1 cellular context compared by ENCODE assay signal in the genomic region with DNA sequence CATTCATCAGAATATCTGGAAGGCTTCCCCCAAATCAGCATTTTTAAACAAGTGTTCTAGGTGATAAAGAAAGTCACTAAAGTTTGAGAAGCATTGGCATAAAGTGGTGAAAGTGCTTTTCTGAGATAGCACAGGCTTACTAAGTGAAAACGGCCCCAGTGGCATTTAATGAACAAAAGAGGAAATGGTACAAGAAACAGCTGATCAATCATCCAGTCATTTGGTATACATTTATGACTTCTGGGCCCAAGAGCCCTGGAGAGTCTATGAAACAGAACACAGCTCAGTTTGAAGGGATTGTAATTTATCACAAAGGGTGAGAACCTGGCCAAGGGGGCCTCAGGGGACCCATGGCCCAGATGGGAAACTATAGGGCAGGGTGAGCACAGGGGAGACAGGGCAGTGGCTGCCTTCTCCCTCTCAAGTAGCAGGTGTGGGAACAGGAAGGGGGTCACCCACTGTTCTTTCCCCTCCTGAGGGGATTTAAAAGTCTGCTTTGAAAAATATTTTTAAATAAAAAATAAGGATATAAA.
TF ChIP-seq lines count a peak whose summit lies in the region.

No MANE protein-coding gene starts in this region.

TF ChIP-seq in GM12891, 5 proteins besides CTCF, POLR2A, EP300 and RAD21:
- TF ChIP-seq SPI1 (IDR thresholded peaks at IDR 0.05; ENCODE audit: low read depth, low read length) (peak; percentile 77), POLR2AphosphoS5 (IDR thresholded peaks at IDR 0.05; ENCODE audit: low read depth, low read length) (no peak)
